Comparison of ENCODE assay signal across 21 cellular contexts in genomic region chr3:8204846-8205624, GRCh38.
A peak's percentile ranks its signal among the peaks of the same experiment; 100 is the strongest.
DNase-seq lines count a peak whose midpoint lies in the region; ATAC-seq and TF ChIP-seq lines count a peak whose summit lies in the region.
"Had no signal": no experiment of that assay in that cellular context is flagged by ENCODE, and none has a peak within 500 bp of the region (broad histone marks: within the 10 kb centered on the region; RNA-seq: fewer than 3 reads in every experiment).

No MANE protein-coding gene starts in this region.

- intact Hi-C loops in mucosa of descending colon (cut with DNase I, micrococcal nuclease): no loop called here

- no peaks in the 10 kb centered on the region for H3K9me3 ChIP-seq in mucosa of descending colon
- H3K9me3 ChIP-seq: BLaER1, left ventricle myocardium inferior, spleen had no signal

- H3K36me3 ChIP-seq in mucosa of descending colon (ENCODE audit: low read depth): no peaks in the 10 kb centered on the region
- H3K36me3 ChIP-seq: BLaER1, left ventricle myocardium inferior, neural progenitor cell, spleen had no signal

- no peak for ATAC-seq in HG03354 (IDR thresholded peaks at IDR 0.05; ENCODE audit: poor library complexity, severe bottlenecking, unreplicated experiment)
- no peak for ATAC-seq in mucosa of descending colon
- ATAC-seq in HG02642 (IDR thresholded peaks at IDR 0.05; ENCODE audit: poor library complexity, unreplicated experiment): no peak
- ATAC-seq: T-cell had no signal

- no peaks in the 10 kb centered on the region for H3K4me1 ChIP-seq in mucosa of descending colon (ENCODE audit: low read depth)
- H3K4me1 ChIP-seq: left ventricle myocardium inferior, neural progenitor cell, spleen had no signal

- in situ Hi-C loops in astrocyte of the spinal cord (cut with HindIII; ENCODE audit: low sequenced_read_pairs): no loop called here

- DNase-seq in HFF-Myc (ENCODE audit: extremely low read depth, low read depth) (peak; percentile 24), astrocyte of the spinal cord (ENCODE audit: low read depth, low spot score) (peak; percentile 60), fibroblast of the conjunctiva (ENCODE audit: low read depth) (peak; percentile 63), stromal cell of bone marrow (ENCODE audit: low read depth) (peak; percentile 74), mucosa of descending colon (no peak)
- DNase-seq: activated CD4-positive, alpha-beta T cell treated with anti-CD3 and anti-CD28 coated beads for 4 hours; activated naive CD8-positive, alpha-beta T cell treated with anti-CD3 and anti-CD28 coated beads, Interleukin-2, amount 10 ng/mL, durations not matched to agents 7 days and 5 days; central memory CD4-positive, alpha-beta T cell; erythroblast; HCEC 1CT; head of caudate nucleus; left ventricle myocardium inferior; NCI-H1436; SHP77 treated with DMSO at 0.1 percent for 48 hours; spleen; stimulated activated CD4-positive, alpha-beta T cell treated with anti-CD3 and anti-CD28 coated beads, Interleukin-4, amount 100 ng/mL, for 4 hours; T-cell had no signal

- no peak for TF ChIP-seq CTCF in HFF-Myc (IDR thresholded peaks at IDR 0.05; ENCODE audit: low read depth, low read length, missing control alignments)
- TF ChIP-seq CTCF in astrocyte of the spinal cord (IDR thresholded peaks at IDR 0.05; ENCODE audit: low read depth, low read length): no peak
- no peak for TF ChIP-seq CTCF in mucosa of descending colon (IDR thresholded peaks at IDR 0.05)

- H3K4me3 ChIP-seq in HFF-Myc (replicated peaks; ENCODE audit: low read depth, low read length): no peak overlapping the region
- no peak overlapping the region for H3K4me3 ChIP-seq in astrocyte of the spinal cord (ENCODE audit: low read depth, low read length)
- no peak overlapping the region for H3K4me3 ChIP-seq in mucosa of descending colon
- H3K4me3 ChIP-seq: BLaER1, left ventricle myocardium inferior, neural progenitor cell, spleen had no signal

Comparison
In these comparisons a context has a peak if more than half of its experiments do, and no peak if none do; other contexts are left out.
1. DNase-seq: peak in HFF-Myc (single experiment), astrocyte of the spinal cord (single experiment), fibroblast of the conjunctiva (single experiment) and stromal cell of bone marrow (single experiment); none in mucosa of descending colon (0 of 3).